In the genomic region with DNA sequence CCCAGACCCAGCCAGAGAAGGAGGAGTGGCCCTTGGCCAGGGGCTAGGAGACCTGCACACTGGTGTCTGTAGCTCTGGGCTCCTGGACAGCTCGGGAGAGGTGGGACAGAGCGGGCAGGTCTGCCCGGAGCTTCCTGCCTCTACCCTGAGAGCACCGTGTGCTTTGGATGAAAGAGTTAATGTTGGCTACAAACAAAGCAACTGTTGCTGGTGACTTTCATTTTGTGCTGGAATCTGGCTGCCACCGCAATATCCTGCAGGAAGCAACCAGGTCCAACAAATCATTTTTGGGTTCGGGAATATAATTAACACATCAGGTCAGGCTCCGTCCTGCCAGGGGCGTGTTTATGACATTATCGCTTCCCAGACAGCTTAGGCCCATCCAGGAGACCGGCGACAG, we compare ENCODE assay signal across 21 cellular contexts.
"Had no signal": no experiment of that assay in that cellular context is flagged by ENCODE, and none has a peak within 500 bp of the region (broad histone marks: within the 10 kb centered on the region; RNA-seq: fewer than 3 reads in every experiment).

No MANE protein-coding gene starts in this region.

- ATAC-seq: left lobe of liver; natural killer cell treated with Interleukin-12 subunit alpha and Interleukin-12 subunit beta and Interleukin-15 and Interleukin-18, amount 100 ng/mL, for 72 hours; sciatic nerve; stimulated activated naive B cell treated with anti-CD40 and anti-IgM and Interleukin-4, amounts not matched to agents 10 μg/mL and 1 μg/mL and 100 μg/mL, for 72 hours; stimulated activated naive CD8-positive, alpha-beta T cell treated with anti-CD3 and anti-CD28 coated beads, Interleukin-15, amount 100 ng/mL, for 72 hours had no signal

- H3K9me3 Mint-ChIP-seq: endodermal cell; natural killer cell treated with Interleukin-12 subunit alpha and Interleukin-12 subunit beta and Interleukin-15 and Interleukin-18, amount 100 ng/mL, for 72 hours; stimulated activated naive B cell treated with anti-CD40 and anti-IgM and Interleukin-4, amounts not matched to agents 10 μg/mL and 1 μg/mL and 100 μg/mL, for 72 hours; stimulated activated naive CD8-positive, alpha-beta T cell treated with anti-CD3 and anti-CD28 coated beads, Interleukin-15, amount 100 ng/mL, for 72 hours had no signal

- H3K27me3 ChIP-seq: upper lobe of left lung, vagina had no signal

- H3K9me3 ChIP-seq: heart left ventricle, upper lobe of left lung, vagina had no signal

- H3K4me1 ChIP-seq: upper lobe of left lung, vagina had no signal

- H3K27ac ChIP-seq: coronary artery, heart left ventricle, skin epidermis, upper lobe of left lung, vagina had no signal

- H3K27ac Mint-ChIP-seq: endodermal cell; mesothelial cell of epicardium; natural killer cell treated with Interleukin-12 subunit alpha and Interleukin-12 subunit beta and Interleukin-15 and Interleukin-18, amount 100 ng/mL, for 72 hours; stimulated activated naive B cell treated with anti-CD40 and anti-IgM and Interleukin-4, amounts not matched to agents 10 μg/mL and 1 μg/mL and 100 μg/mL, for 72 hours; stimulated activated naive CD8-positive, alpha-beta T cell treated with anti-CD3 and anti-CD28 coated beads, Interleukin-15, amount 100 ng/mL, for 72 hours had no signal

- H3K36me3 Mint-ChIP-seq: mesothelial cell of epicardium; natural killer cell treated with Interleukin-12 subunit alpha and Interleukin-12 subunit beta and Interleukin-15 and Interleukin-18, amount 100 ng/mL, for 72 hours had no signal

- H3K4me3 ChIP-seq: coronary artery, skin epidermis, upper lobe of left lung, vagina had no signal

- FAIRE-seq: endothelial cell of umbilical vein, islet of Langerhans had no signal

- H3K4me1 Mint-ChIP-seq: stimulated activated naive B cell treated with anti-CD40 and anti-IgM and Interleukin-4, amounts not matched to agents 10 μg/mL and 1 μg/mL and 100 μg/mL, for 72 hours; stimulated activated naive CD8-positive, alpha-beta T cell treated with anti-CD3 and anti-CD28 coated beads, Interleukin-15, amount 100 ng/mL, for 72 hours had no signal

- DNase-seq: effector CD4-positive, alpha-beta T cell; endodermal cell; erythroblast; foreskin melanocyte; kidney glomerular epithelial cell; occipital lobe; stimulated activated CD4-positive, alpha-beta T cell treated with anti-CD3 and anti-CD28 coated beads, Interleukin-2, amount 100 ng/mL, for 24 hours; stimulated activated CD4-positive, alpha-beta T cell treated with anti-CD3 and anti-CD28 coated beads, Interleukin-4, amount 100 ng/mL, for 4 hours; stimulated activated naive B cell treated with anti-CD40 and anti-IgM and Interleukin-4, amounts not matched to agents 10 μg/mL and 1 μg/mL and 100 μg/mL, for 72 hours; stimulated activated naive CD8-positive, alpha-beta T cell treated with anti-CD3 and anti-CD28 coated beads, Interleukin-15, amount 100 ng/mL, for 72 hours; upper lobe of left lung had no signal

- H3K4me3 Mint-ChIP-seq: endodermal cell; mesothelial cell of epicardium; natural killer cell treated with Interleukin-12 subunit alpha and Interleukin-12 subunit beta and Interleukin-15 and Interleukin-18, amount 100 ng/mL, for 72 hours; stimulated activated naive B cell treated with anti-CD40 and anti-IgM and Interleukin-4, amounts not matched to agents 10 μg/mL and 1 μg/mL and 100 μg/mL, for 72 hours; stimulated activated naive CD8-positive, alpha-beta T cell treated with anti-CD3 and anti-CD28 coated beads, Interleukin-15, amount 100 ng/mL, for 72 hours had no signal

- H3K27me3 Mint-ChIP-seq: natural killer cell treated with Interleukin-12 subunit alpha and Interleukin-12 subunit beta and Interleukin-15 and Interleukin-18, amount 100 ng/mL, for 72 hours; stimulated activated naive B cell treated with anti-CD40 and anti-IgM and Interleukin-4, amounts not matched to agents 10 μg/mL and 1 μg/mL and 100 μg/mL, for 72 hours; stimulated activated naive CD8-positive, alpha-beta T cell treated with anti-CD3 and anti-CD28 coated beads, Interleukin-15, amount 100 ng/mL, for 72 hours had no signal

- H3K36me3 ChIP-seq: heart left ventricle, upper lobe of left lung, vagina had no signal
